In the genomic region with DNA sequence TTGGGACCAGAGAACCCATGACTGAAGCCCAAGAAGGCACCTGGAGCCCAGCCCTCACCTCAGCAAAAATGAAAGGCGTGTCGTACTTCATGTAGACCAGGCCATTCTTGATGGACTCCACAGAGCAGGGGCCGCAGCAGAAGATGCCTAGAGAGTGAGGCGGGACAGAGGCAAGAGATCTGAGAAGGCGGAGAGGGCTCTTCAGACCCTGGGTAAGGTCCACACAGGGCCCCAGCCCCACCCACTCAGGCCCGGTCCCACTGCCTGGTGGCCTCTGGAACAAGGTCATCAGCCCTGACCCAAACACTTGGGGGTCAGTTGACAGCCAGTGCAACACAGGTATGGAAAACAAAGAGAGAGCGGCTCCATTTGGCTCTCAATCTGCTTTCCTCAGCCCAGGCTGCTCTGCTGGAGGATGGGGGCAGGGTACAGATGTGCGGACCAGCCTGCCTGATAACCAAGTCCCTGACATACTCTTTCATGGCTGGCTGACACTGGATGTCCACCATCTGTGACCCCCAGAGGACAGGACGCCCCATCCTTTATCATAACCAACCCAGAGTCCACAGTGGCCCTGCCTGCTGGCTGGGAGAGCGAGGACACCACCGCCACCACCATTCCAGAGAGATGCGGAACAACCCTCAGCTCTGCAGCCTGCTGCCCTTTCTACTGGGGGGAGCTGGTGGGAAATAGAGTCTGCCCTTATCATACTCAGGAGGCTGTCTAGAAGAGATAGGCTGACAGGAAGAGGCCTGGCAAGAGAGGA, we compare ENCODE assay signal across 1 cellular context.
A peak's percentile ranks its signal among the peaks of the same experiment; 100 is the strongest.
TF ChIP-seq lines count a peak whose summit lies in the region.

No MANE protein-coding gene starts in this region.

TF ChIP-seq in K562, 482 proteins besides CTCF, POLR2A, EP300 and RAD21 (continued from another document and continues in another):
- TF ChIP-seq ZBTB5 (IDR thresholded peaks at IDR 0.05), result no peak
- TF ChIP-seq, protein P1, sequence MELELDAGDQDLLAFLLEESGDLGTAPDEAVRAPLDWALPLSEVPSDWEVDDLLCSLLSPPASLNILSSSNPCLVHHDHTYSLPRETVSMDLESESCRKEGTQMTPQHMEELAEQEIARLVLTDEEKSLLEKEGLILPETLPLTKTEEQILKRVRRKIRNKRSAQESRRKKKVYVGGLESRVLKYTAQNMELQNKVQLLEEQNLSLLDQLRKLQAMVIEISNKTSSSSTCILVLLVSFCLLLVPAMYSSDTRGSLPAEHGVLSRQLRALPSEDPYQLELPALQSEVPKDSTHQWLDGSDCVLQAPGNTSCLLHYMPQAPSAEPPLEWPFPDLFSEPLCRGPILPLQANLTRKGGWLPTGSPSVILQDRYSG (tag; conservative IDR thresholded peaks at IDR 0.05; ENCODE audit: low read depth), result no peak
- TF ChIP-seq HNRNPK (IDR thresholded peaks at IDR 0.05; ENCODE audit: low read depth, low read length, poor library complexity, severe bottlenecking), result no peak
- peak; percentile 53; the same call in 1 of the 2 replicates for TF ChIP-seq SMARCE1 (IDR thresholded peaks at IDR 0.05)
- TF ChIP-seq RNF2 (IDR thresholded peaks at IDR 0.05), result peak; percentile 75
- TF ChIP-seq FOXK1 (CRISPR knock-in tag; IDR thresholded peaks at IDR 0.05; ENCODE audit: borderline replicate concordance), result no peak
- no peak for TF ChIP-seq ZNF778 (CRISPR knock-in tag; IDR thresholded peaks at IDR 0.05)
- TF ChIP-seq TEAD2 (tag; IDR thresholded peaks at IDR 0.05), result no peak
- peak; percentile 93 for TF ChIP-seq SMAD4 (CRISPR knock-in tag; conservative IDR thresholded peaks at IDR 0.05)
- 0 out of 2 replicates have a peak, but pooled peaks have one; percentile 36 for TF ChIP-seq PTBP1 (IDR thresholded peaks at IDR 0.05; ENCODE audit: low read depth, low read length)
- TF ChIP-seq NRF1 (conservative IDR thresholded peaks at IDR 0.05 in 1 of 2, IDR thresholded peaks at IDR 0.05 in 1 of 2), result 0 out of 4 replicates have a peak, but pooled peaks of 1 of the 2 experiments have one; percentile 14
- no peak for TF ChIP-seq KDM4B (IDR thresholded peaks at IDR 0.05; ENCODE audit: borderline replicate concordance in 2 of 2, low read depth in 1 of 2)
- TF ChIP-seq RBBP5 (IDR thresholded peaks at IDR 0.05; ENCODE audit: borderline replicate concordance, insufficient read depth, low read length, poor library complexity, severe bottlenecking), result no peak
- TF ChIP-seq ZNF318 (IDR thresholded peaks at IDR 0.05; ENCODE audit: borderline replicate concordance in 1 of 2, low read depth in 1 of 2), result no peak
- no peak; the same call in 1 of the 2 replicates for TF ChIP-seq ETV5 (CRISPR knock-in tag; IDR thresholded peaks at IDR 0.05; ENCODE audit: low read depth)
- peak; percentile 94 for TF ChIP-seq TEAD4 (IDR thresholded peaks at IDR 0.05; ENCODE audit: low read length)
- no peak for TF ChIP-seq TEAD4 (CRISPR knock-in tag; IDR thresholded peaks at IDR 0.05; ENCODE audit: borderline replicate concordance)
- no peak for TF ChIP-seq ZNF584 (CRISPR knock-in tag; IDR thresholded peaks at IDR 0.05; ENCODE audit: low read depth)
- peak; percentile 39 for TF ChIP-seq MEIS2 (IDR thresholded peaks at IDR 0.05; ENCODE audit: partially characterized antibody)
- TF ChIP-seq TAF1 (IDR thresholded peaks at IDR 0.05; ENCODE audit: control insufficient read depth, extremely low read depth, insufficient read depth, low read length, severe bottlenecking), result peak; percentile 26
- TF ChIP-seq SIX5 (IDR thresholded peaks at IDR 0.05; ENCODE audit: borderline replicate concordance in 1 of 2, insufficient read depth in 1 of 2, low read depth in 1 of 2, low read length in 2 of 2), result no peak
- no peak for TF ChIP-seq ZNF696 (CRISPR knock-in tag; conservative IDR thresholded peaks at IDR 0.05)
- TF ChIP-seq NFIC (IDR thresholded peaks at IDR 0.05), result peak; percentile 88
- no peak for TF ChIP-seq JUNB (CRISPR knock-in tag; conservative IDR thresholded peaks at IDR 0.05)
- peak; percentile 37; the same call in 1 of the 2 replicates for TF ChIP-seq HMBOX1 (IDR thresholded peaks at IDR 0.05)
- TF ChIP-seq ZZZ3 (IDR thresholded peaks at IDR 0.05), result no peak
- TF ChIP-seq ZC3H4 (CRISPR knock-in tag; IDR thresholded peaks at IDR 0.05; ENCODE audit: borderline replicate concordance), result no peak
- peak; percentile 84 to 86 for TF ChIP-seq KDM1A (IDR thresholded peaks at IDR 0.05)
- TF ChIP-seq SETDB1 (IDR thresholded peaks at IDR 0.05; ENCODE audit: low read length), result no peak
- no peak for TF ChIP-seq ID3 (CRISPR knock-in tag; IDR thresholded peaks at IDR 0.05)
- TF ChIP-seq ID3 (tag; IDR thresholded peaks at IDR 0.05), result 0 out of 2 replicates have a peak, but pooled peaks have one; percentile 40
- 0 out of 4 replicates have a peak, but pooled peaks of 1 of the 2 experiments have one; percentile 18 for TF ChIP-seq FOXK2 (conservative IDR thresholded peaks at IDR 0.05 in 1 of 2, IDR thresholded peaks at IDR 0.05 in 1 of 2; ENCODE audit: low read depth in 2 of 2)
- TF ChIP-seq, protein P2, sequence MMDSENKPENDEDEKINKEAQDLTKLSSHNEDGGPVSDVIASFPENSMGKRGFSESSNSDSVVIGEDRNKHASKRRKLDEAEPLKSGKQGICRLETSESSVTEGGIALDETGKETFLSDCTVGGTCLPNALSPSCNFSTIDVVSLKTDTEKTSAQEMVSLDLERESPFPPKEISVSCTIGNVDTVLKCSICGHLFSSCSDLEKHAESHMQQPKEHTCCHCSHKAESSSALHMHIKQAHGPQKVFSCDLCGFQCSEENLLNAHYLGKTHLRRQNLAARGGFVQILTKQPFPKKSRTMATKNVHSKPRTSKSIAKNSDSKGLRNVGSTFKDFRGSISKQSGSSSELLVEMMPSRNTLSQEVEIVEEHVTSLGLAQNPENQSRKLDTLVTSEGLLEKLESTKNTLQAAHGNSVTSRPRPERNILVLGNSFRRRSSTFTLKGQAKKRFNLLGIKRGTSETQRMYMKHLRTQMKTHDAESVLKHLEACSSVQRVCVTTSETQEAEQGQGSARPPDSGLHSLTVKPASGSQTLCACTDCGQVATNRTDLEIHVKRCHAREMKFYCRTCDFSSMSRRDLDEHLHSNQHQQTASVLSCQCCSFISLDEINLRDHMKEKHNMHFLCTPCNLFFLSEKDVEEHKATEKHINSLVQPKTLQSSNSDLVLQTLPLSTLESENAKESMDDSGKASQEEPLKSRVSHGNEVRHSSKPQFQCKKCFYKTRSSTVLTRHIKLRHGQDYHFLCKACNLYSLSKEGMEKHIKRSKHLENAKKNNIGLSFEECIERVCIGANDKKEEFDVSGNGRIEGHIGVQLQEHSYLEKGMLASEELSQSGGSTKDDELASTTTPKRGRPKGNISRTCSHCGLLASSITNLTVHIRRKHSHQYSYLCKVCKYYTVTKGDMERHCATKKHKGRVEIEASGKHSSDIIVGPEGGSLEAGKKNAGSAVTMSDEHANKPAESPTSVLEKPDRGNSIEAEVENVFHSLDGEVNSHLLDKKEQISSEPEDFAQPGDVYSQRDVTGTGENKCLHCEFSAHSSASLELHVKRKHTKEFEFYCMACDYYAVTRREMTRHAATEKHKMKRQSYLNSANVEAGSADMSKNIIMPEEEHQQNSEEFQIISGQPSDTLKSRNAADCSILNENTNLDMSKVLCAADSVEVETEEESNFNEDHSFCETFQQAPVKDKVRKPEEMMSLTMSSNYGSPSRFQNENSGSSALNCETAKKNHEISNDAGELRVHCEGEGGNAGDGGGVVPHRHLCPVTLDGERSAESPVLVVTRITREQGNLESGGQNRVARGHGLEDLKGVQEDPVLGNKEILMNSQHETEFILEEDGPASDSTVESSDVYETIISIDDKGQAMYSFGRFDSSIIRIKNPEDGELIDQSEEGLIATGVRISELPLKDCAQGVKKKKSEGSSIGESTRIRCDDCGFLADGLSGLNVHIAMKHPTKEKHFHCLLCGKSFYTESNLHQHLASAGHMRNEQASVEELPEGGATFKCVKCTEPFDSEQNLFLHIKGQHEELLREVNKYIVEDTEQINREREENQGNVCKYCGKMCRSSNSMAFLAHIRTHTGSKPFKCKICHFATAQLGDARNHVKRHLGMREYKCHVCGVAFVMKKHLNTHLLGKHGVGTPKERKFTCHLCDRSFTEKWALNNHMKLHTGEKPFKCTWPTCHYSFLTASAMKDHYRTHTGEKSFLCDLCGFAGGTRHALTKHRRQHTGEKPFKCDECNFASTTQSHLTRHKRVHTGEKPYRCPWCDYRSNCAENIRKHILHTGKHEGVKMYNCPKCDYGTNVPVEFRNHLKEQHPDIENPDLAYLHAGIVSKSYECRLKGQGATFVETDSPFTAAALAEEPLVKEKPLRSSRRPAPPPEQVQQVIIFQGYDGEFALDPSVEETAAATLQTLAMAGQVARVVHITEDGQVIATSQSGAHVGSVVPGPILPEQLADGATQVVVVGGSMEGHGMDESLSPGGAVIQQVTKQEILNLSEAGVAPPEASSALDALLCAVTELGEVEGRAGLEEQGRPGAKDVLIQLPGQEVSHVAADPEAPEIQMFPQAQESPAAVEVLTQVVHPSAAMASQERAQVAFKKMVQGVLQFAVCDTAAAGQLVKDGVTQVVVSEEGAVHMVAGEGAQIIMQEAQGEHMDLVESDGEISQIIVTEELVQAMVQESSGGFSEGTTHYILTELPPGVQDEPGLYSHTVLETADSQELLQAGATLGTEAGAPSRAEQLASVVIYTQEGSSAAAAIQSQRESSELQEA (IDR thresholded peaks at IDR 0.05; ENCODE audit: low read depth), result no peak
- TF ChIP-seq RFX7 (CRISPR knock-in tag; IDR thresholded peaks at IDR 0.05), result no peak
- peak; percentile 64; the same call in 1 of the 2 replicates for TF ChIP-seq NCOA1 (IDR thresholded peaks at IDR 0.05; ENCODE audit: low read depth)
- TF ChIP-seq MCM2 (IDR thresholded peaks at IDR 0.05; ENCODE audit: low read depth), result no peak
